ENCODE assay signal across 1 cellular context in the genomic region with DNA sequence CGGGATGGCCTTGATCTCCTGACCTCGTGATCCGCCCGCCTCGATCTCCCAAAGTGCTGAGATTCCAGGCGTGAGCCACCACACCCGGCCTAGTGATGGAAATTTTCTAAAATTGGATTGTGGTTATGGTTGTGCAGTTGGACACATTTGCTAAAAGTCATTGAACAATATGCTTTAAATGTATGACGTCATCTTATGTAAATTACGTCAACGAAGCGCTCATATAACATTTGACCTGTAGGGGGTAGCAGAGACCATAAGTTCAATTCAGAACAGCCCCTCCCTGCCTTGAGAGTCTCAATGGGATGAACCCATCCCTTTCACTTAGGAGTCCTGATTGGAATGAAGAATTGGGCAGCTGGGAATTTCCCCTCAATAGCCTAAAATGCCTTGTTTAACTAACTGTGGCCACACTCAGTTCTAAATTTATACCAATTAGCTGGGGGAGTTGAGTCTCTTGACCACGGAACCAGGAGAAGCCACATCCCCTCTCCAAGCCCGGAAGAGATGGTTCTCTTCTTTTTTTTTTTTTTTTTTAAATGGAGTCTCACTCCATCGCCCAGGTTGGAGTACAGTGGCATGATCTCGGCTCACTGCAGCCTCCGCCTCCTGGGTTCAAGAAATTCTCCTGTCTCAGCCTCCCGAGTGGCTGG.
TF ChIP-seq lines count a peak whose summit lies in the region.

No MANE protein-coding gene starts in this region.

TF ChIP-seq in HepG2, 621 proteins besides CTCF, POLR2A, EP300 and RAD21 (continued from another document and continues in another):
- TF ChIP-seq, protein P1, sequence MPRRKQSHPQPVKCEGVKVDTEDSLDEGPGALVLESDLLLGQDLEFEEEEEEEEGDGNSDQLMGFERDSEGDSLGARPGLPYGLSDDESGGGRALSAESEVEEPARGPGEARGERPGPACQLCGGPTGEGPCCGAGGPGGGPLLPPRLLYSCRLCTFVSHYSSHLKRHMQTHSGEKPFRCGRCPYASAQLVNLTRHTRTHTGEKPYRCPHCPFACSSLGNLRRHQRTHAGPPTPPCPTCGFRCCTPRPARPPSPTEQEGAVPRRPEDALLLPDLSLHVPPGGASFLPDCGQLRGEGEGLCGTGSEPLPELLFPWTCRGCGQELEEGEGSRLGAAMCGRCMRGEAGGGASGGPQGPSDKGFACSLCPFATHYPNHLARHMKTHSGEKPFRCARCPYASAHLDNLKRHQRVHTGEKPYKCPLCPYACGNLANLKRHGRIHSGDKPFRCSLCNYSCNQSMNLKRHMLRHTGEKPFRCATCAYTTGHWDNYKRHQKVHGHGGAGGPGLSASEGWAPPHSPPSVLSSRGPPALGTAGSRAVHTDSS (CRISPR knock-in tag; conservative IDR thresholded peaks at IDR 0.05): no peak
- TF ChIP-seq ZBTB21 (CRISPR knock-in tag; IDR thresholded peaks at IDR 0.05) (peak; percentile 98), ATAD3A (CRISPR knock-in tag; IDR thresholded peaks at IDR 0.05) (no peak), NR1H2 (CRISPR knock-in tag; IDR thresholded peaks at IDR 0.05; ENCODE audit: borderline replicate concordance, low read depth) (no peak), ZNF432 (CRISPR knock-in tag; IDR thresholded peaks at IDR 0.05; ENCODE audit: borderline replicate concordance) (no peak), MNT (IDR thresholded peaks at IDR 0.05) (no peak), ZFAT (CRISPR knock-in tag; conservative IDR thresholded peaks at IDR 0.05) (no peak), HDAC2 (CRISPR knock-in tag; IDR thresholded peaks at IDR 0.05) (no peak), MED1 (CRISPR knock-in tag; IDR thresholded peaks at IDR 0.05) (no peak), TCF7L2 (IDR thresholded peaks at IDR 0.05; ENCODE audit: low read depth, low read length) (no peak), KLF16 (CRISPR knock-in tag; IDR thresholded peaks at IDR 0.05) (peak in 1 of 2 experiments; percentile 32; a peak in 1 of 4 replicates), MYC (CRISPR knock-in tag; IDR thresholded peaks at IDR 0.05; ENCODE audit: borderline replicate concordance) (no peak), YEATS4 (CRISPR knock-in tag; IDR thresholded peaks at IDR 0.05; ENCODE audit: borderline replicate concordance) (no peak), CCAR2 (optimal IDR thresholded peaks at IDR 0.05; ENCODE audit: low read depth, low read length) (no peak), KDM5B (CRISPR knock-in tag; IDR thresholded peaks at IDR 0.05; ENCODE audit: borderline replicate concordance) (no peak), RFX5 (IDR thresholded peaks at IDR 0.05; ENCODE audit: low read depth, low read length) (peak; percentile 56; the same call in 1 of the 2 replicates), SIN3A (IDR thresholded peaks at IDR 0.05; ENCODE audit: borderline replicate concordance, low read depth, low read length) (no peak), FOXK2 (IDR thresholded peaks at IDR 0.05) (no peak), SNAPC2 (CRISPR knock-in tag; IDR thresholded peaks at IDR 0.05) (peak; percentile 31; the same call in 1 of the 2 replicates), HOXA9 (CRISPR knock-in tag; IDR thresholded peaks at IDR 0.05; ENCODE audit: borderline replicate concordance) (no peak), ZNF501 (CRISPR knock-in tag; IDR thresholded peaks at IDR 0.05) (0 out of 2 replicates have a peak, but pooled peaks have one; percentile 27), ZNF615 (CRISPR knock-in tag; IDR thresholded peaks at IDR 0.05; ENCODE audit: borderline replicate concordance) (no peak), HOXA3 (CRISPR knock-in tag; IDR thresholded peaks at IDR 0.05) (peak; percentile 89), MXD1 (CRISPR knock-in tag; IDR thresholded peaks at IDR 0.05) (no peak), ZNF20 (CRISPR knock-in tag; IDR thresholded peaks at IDR 0.05) (no peak), XBP1 (CRISPR knock-in tag; IDR thresholded peaks at IDR 0.05) (0 out of 2 replicates have a peak, but pooled peaks have one; percentile 21), ZNF530 (CRISPR knock-in tag; IDR thresholded peaks at IDR 0.05; ENCODE audit: low read depth) (no peak), SIX4 (CRISPR knock-in tag; IDR thresholded peaks at IDR 0.05) (no peak), NR2F6 (IDR thresholded peaks at IDR 0.05) (peak; percentile 48; the same call in 1 of the 2 replicates), NR2F6 (CRISPR knock-in tag; IDR thresholded peaks at IDR 0.05) (peak; percentile 37; the same call in 1 of the 2 replicates), DPF2 (CRISPR knock-in tag; IDR thresholded peaks at IDR 0.05; ENCODE audit: borderline replicate concordance, low read depth) (no peak), ZNF75D (CRISPR knock-in tag; IDR thresholded peaks at IDR 0.05; ENCODE audit: borderline replicate concordance) (no peak), TMF1 (CRISPR knock-in tag; IDR thresholded peaks at IDR 0.05; ENCODE audit: low read depth) (no peak), ZSCAN25 (CRISPR knock-in tag; IDR thresholded peaks at IDR 0.05) (no peak), ZNF777 (CRISPR knock-in tag; IDR thresholded peaks at IDR 0.05) (no peak), ATF5 (CRISPR knock-in tag; IDR thresholded peaks at IDR 0.05; ENCODE audit: low read depth) (no peak), ZSCAN31 (CRISPR knock-in tag; IDR thresholded peaks at IDR 0.05; ENCODE audit: low read depth) (no peak), MTF1 (CRISPR knock-in tag; IDR thresholded peaks at IDR 0.05) (no peak), CREM (IDR thresholded peaks at IDR 0.05) (peak; percentile 92), CREM (CRISPR knock-in tag; IDR thresholded peaks at IDR 0.05) (no peak), CENPX (CRISPR knock-in tag; IDR thresholded peaks at IDR 0.05) (no peak), SMARCC2 (IDR thresholded peaks at IDR 0.05) (no peak; the same call in 1 of the 2 replicates), NPAS2 (CRISPR knock-in tag; IDR thresholded peaks at IDR 0.05; ENCODE audit: borderline replicate concordance) (no peak), MIXL1 (CRISPR knock-in tag; IDR thresholded peaks at IDR 0.05) (0 out of 2 replicates have a peak, but pooled peaks have one; percentile 14), ZNF562 (CRISPR knock-in tag; IDR thresholded peaks at IDR 0.05; ENCODE audit: borderline replicate concordance) (no peak), ZNF605 (CRISPR knock-in tag; IDR thresholded peaks at IDR 0.05) (no peak), NCOA5 (CRISPR knock-in tag; IDR thresholded peaks at IDR 0.05) (no peak), NRL (CRISPR knock-in tag; IDR thresholded peaks at IDR 0.05; ENCODE audit: borderline replicate concordance) (no peak), THYN1 (CRISPR knock-in tag; IDR thresholded peaks at IDR 0.05; ENCODE audit: borderline replicate concordance, low read depth) (no peak), ZNF746 (CRISPR knock-in tag; IDR thresholded peaks at IDR 0.05) (no peak)
- TF ChIP-seq, protein P2, sequence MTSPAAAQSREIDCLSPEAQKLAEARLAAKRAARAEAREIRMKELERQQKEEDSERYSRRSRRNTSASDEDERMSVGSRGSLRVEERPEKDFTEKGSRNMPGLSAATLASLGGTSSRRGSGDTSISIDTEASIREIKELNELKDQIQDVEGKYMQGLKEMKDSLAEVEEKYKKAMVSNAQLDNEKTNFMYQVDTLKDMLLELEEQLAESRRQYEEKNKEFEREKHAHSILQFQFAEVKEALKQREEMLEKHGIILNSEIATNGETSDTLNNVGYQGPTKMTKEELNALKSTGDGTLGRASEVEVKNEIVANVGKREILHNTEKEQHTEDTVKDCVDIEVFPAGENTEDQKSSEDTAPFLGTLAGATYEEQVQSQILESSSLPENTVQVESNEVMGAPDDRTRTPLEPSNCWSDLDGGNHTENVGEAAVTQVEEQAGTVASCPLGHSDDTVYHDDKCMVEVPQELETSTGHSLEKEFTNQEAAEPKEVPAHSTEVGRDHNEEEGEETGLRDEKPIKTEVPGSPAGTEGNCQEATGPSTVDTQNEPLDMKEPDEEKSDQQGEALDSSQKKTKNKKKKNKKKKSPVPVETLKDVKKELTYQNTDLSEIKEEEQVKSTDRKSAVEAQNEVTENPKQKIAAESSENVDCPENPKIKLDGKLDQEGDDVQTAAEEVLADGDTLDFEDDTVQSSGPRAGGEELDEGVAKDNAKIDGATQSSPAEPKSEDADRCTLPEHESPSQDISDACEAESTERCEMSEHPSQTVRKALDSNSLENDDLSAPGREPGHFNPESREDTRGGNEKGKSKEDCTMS (CRISPR knock-in tag; conservative IDR thresholded peaks at IDR 0.05): no peak
- TF ChIP-seq, protein P3, sequence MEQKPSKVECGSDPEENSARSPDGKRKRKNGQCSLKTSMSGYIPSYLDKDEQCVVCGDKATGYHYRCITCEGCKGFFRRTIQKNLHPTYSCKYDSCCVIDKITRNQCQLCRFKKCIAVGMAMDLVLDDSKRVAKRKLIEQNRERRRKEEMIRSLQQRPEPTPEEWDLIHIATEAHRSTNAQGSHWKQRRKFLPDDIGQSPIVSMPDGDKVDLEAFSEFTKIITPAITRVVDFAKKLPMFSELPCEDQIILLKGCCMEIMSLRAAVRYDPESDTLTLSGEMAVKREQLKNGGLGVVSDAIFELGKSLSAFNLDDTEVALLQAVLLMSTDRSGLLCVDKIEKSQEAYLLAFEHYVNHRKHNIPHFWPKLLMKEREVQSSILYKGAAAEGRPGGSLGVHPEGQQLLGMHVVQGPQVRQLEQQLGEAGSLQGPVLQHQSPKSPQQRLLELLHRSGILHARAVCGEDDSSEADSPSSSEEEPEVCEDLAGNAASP (CRISPR knock-in tag; IDR thresholded peaks at IDR 0.05; ENCODE audit: borderline replicate concordance): no peak
- TF ChIP-seq, protein P4, sequence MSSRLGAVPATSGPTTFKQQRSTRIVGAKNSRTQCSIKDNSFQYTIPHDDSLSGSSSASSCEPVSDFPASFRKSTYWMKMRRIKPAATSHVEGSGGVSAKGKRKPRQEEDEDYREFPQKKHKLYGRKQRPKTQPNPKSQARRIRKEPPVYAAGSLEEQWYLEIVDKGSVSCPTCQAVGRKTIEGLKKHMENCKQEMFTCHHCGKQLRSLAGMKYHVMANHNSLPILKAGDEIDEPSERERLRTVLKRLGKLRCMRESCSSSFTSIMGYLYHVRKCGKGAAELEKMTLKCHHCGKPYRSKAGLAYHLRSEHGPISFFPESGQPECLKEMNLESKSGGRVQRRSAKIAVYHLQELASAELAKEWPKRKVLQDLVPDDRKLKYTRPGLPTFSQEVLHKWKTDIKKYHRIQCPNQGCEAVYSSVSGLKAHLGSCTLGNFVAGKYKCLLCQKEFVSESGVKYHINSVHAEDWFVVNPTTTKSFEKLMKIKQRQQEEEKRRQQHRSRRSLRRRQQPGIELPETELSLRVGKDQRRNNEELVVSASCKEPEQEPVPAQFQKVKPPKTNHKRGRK (CRISPR knock-in tag; IDR thresholded peaks at IDR 0.05): no peak
- TF ChIP-seq, protein P5, sequence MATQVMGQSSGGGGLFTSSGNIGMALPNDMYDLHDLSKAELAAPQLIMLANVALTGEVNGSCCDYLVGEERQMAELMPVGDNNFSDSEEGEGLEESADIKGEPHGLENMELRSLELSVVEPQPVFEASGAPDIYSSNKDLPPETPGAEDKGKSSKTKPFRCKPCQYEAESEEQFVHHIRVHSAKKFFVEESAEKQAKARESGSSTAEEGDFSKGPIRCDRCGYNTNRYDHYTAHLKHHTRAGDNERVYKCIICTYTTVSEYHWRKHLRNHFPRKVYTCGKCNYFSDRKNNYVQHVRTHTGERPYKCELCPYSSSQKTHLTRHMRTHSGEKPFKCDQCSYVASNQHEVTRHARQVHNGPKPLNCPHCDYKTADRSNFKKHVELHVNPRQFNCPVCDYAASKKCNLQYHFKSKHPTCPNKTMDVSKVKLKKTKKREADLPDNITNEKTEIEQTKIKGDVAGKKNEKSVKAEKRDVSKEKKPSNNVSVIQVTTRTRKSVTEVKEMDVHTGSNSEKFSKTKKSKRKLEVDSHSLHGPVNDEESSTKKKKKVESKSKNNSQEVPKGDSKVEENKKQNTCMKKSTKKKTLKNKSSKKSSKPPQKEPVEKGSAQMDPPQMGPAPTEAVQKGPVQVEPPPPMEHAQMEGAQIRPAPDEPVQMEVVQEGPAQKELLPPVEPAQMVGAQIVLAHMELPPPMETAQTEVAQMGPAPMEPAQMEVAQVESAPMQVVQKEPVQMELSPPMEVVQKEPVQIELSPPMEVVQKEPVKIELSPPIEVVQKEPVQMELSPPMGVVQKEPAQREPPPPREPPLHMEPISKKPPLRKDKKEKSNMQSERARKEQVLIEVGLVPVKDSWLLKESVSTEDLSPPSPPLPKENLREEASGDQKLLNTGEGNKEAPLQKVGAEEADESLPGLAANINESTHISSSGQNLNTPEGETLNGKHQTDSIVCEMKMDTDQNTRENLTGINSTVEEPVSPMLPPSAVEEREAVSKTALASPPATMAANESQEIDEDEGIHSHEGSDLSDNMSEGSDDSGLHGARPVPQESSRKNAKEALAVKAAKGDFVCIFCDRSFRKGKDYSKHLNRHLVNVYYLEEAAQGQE (IDR thresholded peaks at IDR 0.05; ENCODE audit: borderline replicate concordance in 1 of 2, low read depth in 1 of 2, low read length in 2 of 2): no peak
- TF ChIP-seq, protein P6, sequence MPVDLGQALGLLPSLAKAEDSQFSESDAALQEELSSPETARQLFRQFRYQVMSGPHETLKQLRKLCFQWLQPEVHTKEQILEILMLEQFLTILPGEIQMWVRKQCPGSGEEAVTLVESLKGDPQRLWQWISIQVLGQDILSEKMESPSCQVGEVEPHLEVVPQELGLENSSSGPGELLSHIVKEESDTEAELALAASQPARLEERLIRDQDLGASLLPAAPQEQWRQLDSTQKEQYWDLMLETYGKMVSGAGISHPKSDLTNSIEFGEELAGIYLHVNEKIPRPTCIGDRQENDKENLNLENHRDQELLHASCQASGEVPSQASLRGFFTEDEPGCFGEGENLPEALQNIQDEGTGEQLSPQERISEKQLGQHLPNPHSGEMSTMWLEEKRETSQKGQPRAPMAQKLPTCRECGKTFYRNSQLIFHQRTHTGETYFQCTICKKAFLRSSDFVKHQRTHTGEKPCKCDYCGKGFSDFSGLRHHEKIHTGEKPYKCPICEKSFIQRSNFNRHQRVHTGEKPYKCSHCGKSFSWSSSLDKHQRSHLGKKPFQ (CRISPR knock-in tag; IDR thresholded peaks at IDR 0.05; ENCODE audit: insufficient replicate concordance): no peak
